In genomic region chr2:236565225-236565624, GRCh38 we compare ENCODE assay signal across 22 cellular contexts.
"Had no signal": no experiment of that assay in that cellular context is flagged by ENCODE, and none has a peak within 500 bp of the region (broad histone marks: within the 10 kb centered on the region; RNA-seq: fewer than 3 reads in every experiment).

No MANE protein-coding gene starts in this region.

- H3K4me3 ChIP-seq: esophagus squamous epithelium, gastrocnemius medialis, skin epidermis, transverse colon, uterus had no signal

- H3K27me3 Mint-ChIP-seq: activated naive CD8-positive, alpha-beta T cell had no signal

- H3K4me1 ChIP-seq: uterus had no signal

- H3K9me3 Mint-ChIP-seq: activated B cell treated with CpG ODN at 0.5 μM for 24 hours; activated T-cell treated with anti-CD3 and anti-CD28 coated beads, Interleukin-2, amount 50 U/mL, for 4 hours; activated T-helper 2 cell treated with anti-CD3 and anti-CD28 coated beads, Interferon-gamma antibody, Interleukin-2, Interleukin-4, amounts not matched to agents 10 μg/mL and 5 μg/mL and 100 μg/mL, durations not matched to agents 14 hours and 24 hours and 36 hours; stimulated activated naive B cell treated with anti-CD40 and anti-IgM and Interleukin-4, amounts not matched to agents 10 μg/mL and 1 μg/mL and 100 μg/mL, for 72 hours had no signal

- DNase-seq: activated B cell treated with CpG ODN at 0.5 μM for 24 hours; activated CD4-positive, alpha-beta T cell treated with anti-CD3 and anti-CD28 coated beads for 4 hours; activated CD4-positive, alpha-beta T cell treated with anti-CD3 and anti-CD28 coated beads, Interleukin-2, amount 50 U/mL, for 48 hours; activated CD8-positive, alpha-beta memory T cell treated with anti-CD3 and anti-CD28 coated beads, Interleukin-2, amount 50 U/mL, for 48 hours; activated naive CD4-positive, alpha-beta T cell; activated T-cell treated with anti-CD3 and anti-CD28 coated beads, Interleukin-2, amount 50 U/mL, for 4 hours; central memory CD4-positive, alpha-beta T cell; esophagus squamous epithelium; gastrocnemius medialis; hypothalamus; left ventricle myocardium superior; nucleus accumbens; stimulated activated CD4-positive, alpha-beta T cell treated with anti-CD3 and anti-CD28 coated beads, Interleukin-15, amount 100 ng/mL, for 24 hours; stimulated activated naive B cell treated with anti-CD40 and anti-IgM and Interleukin-4, amounts not matched to agents 10 μg/mL and 1 μg/mL and 100 μg/mL, for 72 hours; T-helper 9 cell; transverse colon; uterus had no signal

- H3K27ac ChIP-seq: esophagus squamous epithelium, gastrocnemius medialis, parathyroid adenoma, skin epidermis, transverse colon, uterus had no signal

- H3K36me3 Mint-ChIP-seq: stimulated activated naive B cell treated with anti-CD40 and anti-IgM and Interleukin-4, amounts not matched to agents 10 μg/mL and 1 μg/mL and 100 μg/mL, for 72 hours had no signal

- H3K9me3 ChIP-seq: esophagus squamous epithelium, gastrocnemius medialis, transverse colon, uterus had no signal

- ATAC-seq: activated T-cell treated with anti-CD3 and anti-CD28 coated beads, Interleukin-2, amount 50 U/mL, for 4 hours; gastrocnemius medialis; left ventricle myocardium superior; right cardiac atrium; stimulated activated naive B cell treated with anti-CD40 and anti-IgM and Interleukin-4, amounts not matched to agents 10 μg/mL and 1 μg/mL and 100 μg/mL, for 72 hours had no signal

- H3K4me3 Mint-ChIP-seq: activated B cell treated with CpG ODN at 0.5 μM for 24 hours; activated naive CD8-positive, alpha-beta T cell; activated T-cell treated with anti-CD3 and anti-CD28 coated beads, Interleukin-2, amount 50 U/mL, for 4 hours; stimulated activated naive B cell treated with anti-CD40 and anti-IgM and Interleukin-4, amounts not matched to agents 10 μg/mL and 1 μg/mL and 100 μg/mL, for 72 hours had no signal

- H3K9ac ChIP-seq: parathyroid adenoma had no signal

- H3K27ac Mint-ChIP-seq: activated B cell treated with CpG ODN at 0.5 μM for 24 hours; activated naive CD8-positive, alpha-beta T cell; activated T-helper 2 cell treated with anti-CD3 and anti-CD28 coated beads, Interferon-gamma antibody, Interleukin-2, Interleukin-4, amounts not matched to agents 10 μg/mL and 5 μg/mL and 100 μg/mL, durations not matched to agents 14 hours and 24 hours and 36 hours; stimulated activated naive B cell treated with anti-CD40 and anti-IgM and Interleukin-4, amounts not matched to agents 10 μg/mL and 1 μg/mL and 100 μg/mL, for 72 hours had no signal

- H2AFZ ChIP-seq: parathyroid adenoma had no signal

- H3K27me3 ChIP-seq: gastrocnemius medialis, uterus had no signal

- H3K36me3 ChIP-seq: esophagus squamous epithelium, gastrocnemius medialis, transverse colon, uterus had no signal
